In genomic region chr5:77376624-77377023, GRCh38 we compare ENCODE assay signal across 25 cellular contexts.
"Had no signal": no experiment of that assay in that cellular context is flagged by ENCODE, and none has a peak within 500 bp of the region (broad histone marks: within the 10 kb centered on the region; RNA-seq: fewer than 3 reads in every experiment).

No MANE protein-coding gene starts in this region.

- ATAC-seq: left colon; left lung; lower lobe of right lung; naive thymus-derived CD8-positive, alpha-beta T cell; right lobe of liver; stimulated activated memory B cell treated with anti-CD40 and anti-IgM and Interleukin-4, amounts not matched to agents 10 μg/mL and 1 μg/mL and 100 μg/mL, for 72 hours; stimulated activated naive CD8-positive, alpha-beta T cell treated with anti-CD3 and anti-CD28 coated beads, Interleukin-15, amount 100 ng/mL, for 72 hours had no signal

- H3K4me1 ChIP-seq: left lung, lower lobe of right lung, right atrium auricular region, right lobe of liver, tibial nerve, upper lobe of left lung, vagina had no signal

- DNase-seq: hypothalamus; immature natural killer cell; kidney; left colon; left lung; lower lobe of right lung; mammary epithelial cell; mesenchymal stem cell; naive thymus-derived CD8-positive, alpha-beta T cell; nucleus accumbens; right lobe of liver; stimulated activated CD4-positive, alpha-beta T cell treated with anti-CD3 and anti-CD28 coated beads, Interleukin-1b, Interleukin-23, amount 100 ng/mL, for 48 hours; stimulated activated CD4-positive, alpha-beta T cell treated with anti-CD3 and anti-CD28 coated beads, Interleukin-2, amount 100 ng/mL, for 48 hours; stimulated activated CD4-positive, alpha-beta T cell treated with anti-CD3 and anti-CD28 coated beads, Interleukin-4, amount 100 ng/mL, for 4 hours; stimulated activated CD8-positive, alpha-beta memory T cell treated with anti-CD3 and anti-CD28 coated beads, Interleukin-4, amount 100 ng/mL, for 48 hours; stimulated activated naive CD4-positive, alpha-beta T cell treated with Interleukin-2 at 50 U/mL for 16 hours; stimulated activated naive CD8-positive, alpha-beta T cell treated with anti-CD3 and anti-CD28 coated beads, Interleukin-15, amount 100 ng/mL, for 72 hours; substantia nigra; upper lobe of left lung had no signal

- H3K36me3 ChIP-seq: left lung, lower lobe of right lung, right atrium auricular region, right lobe of liver, tibial nerve, upper lobe of left lung, vagina had no signal

- H3K9me3 ChIP-seq: left lung, lower lobe of right lung, right atrium auricular region, right lobe of liver, tibial nerve, upper lobe of left lung, vagina had no signal

- H3K27ac ChIP-seq: left lung, lower lobe of right lung, right atrium auricular region, right lobe of liver, tibial nerve, upper lobe of left lung, vagina had no signal

- FAIRE-seq: islet of Langerhans, kidney had no signal

- H3K27me3 ChIP-seq: left lung, right atrium auricular region, right lobe of liver, tibial nerve, upper lobe of left lung, vagina had no signal

- H3K4me2 ChIP-seq: smooth muscle cell had no signal

- H3K4me3 ChIP-seq: left lung, lower lobe of right lung, right atrium auricular region, right lobe of liver, smooth muscle cell, tibial nerve, upper lobe of left lung, vagina had no signal
